Comparison of ENCODE assay signal across 23 cellular contexts in the genomic region with DNA sequence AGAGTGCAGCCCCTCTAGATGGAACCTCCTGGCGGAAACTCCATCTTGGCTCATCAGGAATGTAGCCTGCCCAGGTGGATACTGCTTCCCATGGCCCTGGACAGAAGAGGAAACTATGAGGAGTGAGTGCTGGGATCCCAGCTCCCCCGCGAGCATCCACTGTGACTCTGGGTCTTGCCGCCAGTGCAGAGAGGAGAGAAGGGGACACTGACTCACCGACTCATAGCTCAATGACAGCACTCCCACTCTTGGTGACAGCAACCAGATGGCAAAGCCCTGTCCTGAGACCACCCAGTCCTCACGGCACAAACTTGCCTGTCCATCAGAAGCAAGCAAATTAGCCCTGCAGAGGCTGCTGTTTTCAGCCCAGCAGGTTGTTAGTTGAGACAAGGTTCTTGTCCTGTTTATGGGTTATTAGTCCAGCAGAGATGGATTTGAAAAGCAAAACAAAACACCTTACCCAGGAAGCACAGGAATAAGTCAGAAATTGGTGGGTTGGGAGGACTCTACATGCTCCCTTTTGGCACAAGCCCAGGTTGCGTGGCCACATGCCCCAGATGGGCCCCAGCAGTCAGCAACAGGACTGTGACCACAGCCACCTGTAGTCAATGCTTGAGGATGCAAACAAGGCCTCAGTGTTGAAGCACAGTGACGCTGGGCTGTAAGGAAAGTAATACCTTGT.
"Had no signal": no experiment of that assay in that cellular context is flagged by ENCODE, and none has a peak within 500 bp of the region (broad histone marks: within the 10 kb centered on the region; RNA-seq: fewer than 3 reads in every experiment).

No MANE protein-coding gene starts in this region.

- DNase-seq: activated CD4-positive, alpha-beta T cell treated with anti-CD3 and anti-CD28 coated beads, Interleukin-2, amount 10 ng/mL, durations not matched to agents 24 days and 14 days; activated CD4-positive, CD25-positive, alpha-beta regulatory T cell; activated CD8-positive, alpha-beta T cell treated with anti-CD3 and anti-CD28 coated beads for 36 hours; activated naive CD4-positive, alpha-beta T cell treated with anti-CD3 and anti-CD28 coated beads, Interleukin-2, amount 10 ng/mL, durations not matched to agents 7 days and 5 days; activated naive CD8-positive, alpha-beta T cell treated with anti-CD3 and anti-CD28 coated beads, Interleukin-2, amount 50 U/mL, for 24 hours; activated T-cell treated with anti-CD3 and anti-CD28 coated beads, Interleukin-2, amount 50 U/mL, for 24 hours; brain microvascular endothelial cell; erythroblast; foreskin melanocyte; glutamatergic neuron; hippocampal formation; left colon; midbrain; nephron progenitor cell; psoas muscle; right cardiac atrium; stimulated activated CD4-positive, alpha-beta T cell treated with anti-CD3 and anti-CD28 coated beads, Interleukin-4, amount 100 ng/mL, for 24 hours; testis; upper lobe of left lung had no signal

- H3K4me1 ChIP-seq: psoas muscle, testis had no signal

- H3K27me3 ChIP-seq: brain microvascular endothelial cell, testis, upper lobe of left lung had no signal

- H3K4me3 ChIP-seq: coronary artery, lung, psoas muscle, smooth muscle cell, testis, upper lobe of left lung had no signal

- H3K9me3 ChIP-seq: psoas muscle, testis, upper lobe of left lung had no signal

- ATAC-seq: activated CD8-positive, alpha-beta T cell treated with anti-CD3 and anti-CD28 coated beads for 36 hours; left colon; stimulated activated effector memory CD8-positive, alpha-beta T cell treated with anti-CD3 and anti-CD28 coated beads, Interleukin-12 subunit alpha, Interleukin-12 subunit beta, amount 100 ng/mL, for 72 hours had no signal

- H3K27ac ChIP-seq: brain microvascular endothelial cell, coronary artery, psoas muscle, testis had no signal

- H3K36me3 ChIP-seq: brain microvascular endothelial cell, upper lobe of left lung had no signal
